Comparison of ENCODE assay signal across 26 cellular contexts in genomic region chr3:169325821-169326220, GRCh38.
"Had no signal": no experiment of that assay in that cellular context is flagged by ENCODE, and none has a peak within 500 bp of the region (broad histone marks: within the 10 kb centered on the region; RNA-seq: fewer than 3 reads in every experiment).

No MANE protein-coding gene starts in this region.

- DNase-seq: activated CD4-positive, alpha-beta memory T cell treated with anti-CD3 and anti-CD28 coated beads, Interleukin-2, amount 10 ng/mL, durations not matched to agents 7 days and 5 days; activated CD4-positive, alpha-beta T cell treated with anti-CD3 and anti-CD28 coated beads for 1 hour; activated CD4-positive, alpha-beta T cell treated with anti-CD3 and anti-CD28 coated beads for 4 hours; activated CD4-positive, alpha-beta T cell treated with anti-CD3 and anti-CD28 coated beads, Interleukin-2, amount 10 ng/mL, durations not matched to agents 7 days and 5 days; activated CD4-positive, alpha-beta T cell treated with anti-CD3 and anti-CD28 coated beads, Interleukin-2, amount 50 U/mL, for 4 hours; activated effector memory CD4-positive, alpha-beta T cell treated with Interleukin-2 at 50 U/mL for 16 hours; activated gamma-delta T cell treated with Interleukin-2 at 50 U/mL for 16 hours; activated naive CD4-positive, alpha-beta T cell treated with anti-CD3 and anti-CD28 coated beads, Interleukin-2, amount 50 U/mL, for 16 hours; activated naive CD4-positive, alpha-beta T cell treated with Interleukin-2 at 50 U/mL for 16 hours; activated T-cell treated with anti-CD3 and anti-CD28 coated beads, Interleukin-2, amount 50 U/mL, for 4 hours; amniotic stem cell; anterior cingulate cortex; brain microvascular endothelial cell; cortex of kidney; dermis blood vessel endothelial cell; effector CD4-positive, alpha-beta T cell; effector memory CD8-positive, alpha-beta T cell; erythroblast; foreskin keratinocyte; gastrocnemius medialis; glutamatergic neuron; T-helper 2 cell had no signal

- H3K27me3 Mint-ChIP-seq: central memory CD8-positive, alpha-beta T cell; effector memory CD8-positive, alpha-beta T cell had no signal

- H3K4me3 Mint-ChIP-seq: activated CD4-positive, alpha-beta memory T cell treated with anti-CD3 and anti-CD28 coated beads, Interleukin-2, amount 10 ng/mL, durations not matched to agents 7 days and 5 days; activated CD4-positive, alpha-beta T cell treated with anti-CD3 and anti-CD28 coated beads, Interleukin-2, amount 10 ng/mL, durations not matched to agents 7 days and 5 days; activated naive CD8-positive, alpha-beta T cell; activated T-cell treated with anti-CD3 and anti-CD28 coated beads, Interleukin-2, amount 50 U/mL, for 4 hours; activated T-helper 17 cell treated with anti-CD3 and anti-CD28 coated beads, Interleukin-2, amount 50 U/mL, for 72 hours; central memory CD8-positive, alpha-beta T cell; effector memory CD8-positive, alpha-beta T cell; WTC11 had no signal

- H3K36me3 Mint-ChIP-seq: activated naive CD8-positive, alpha-beta T cell; WTC11 had no signal

- H3K9me3 Mint-ChIP-seq: activated CD4-positive, alpha-beta memory T cell treated with anti-CD3 and anti-CD28 coated beads, Interleukin-2, amount 10 ng/mL, durations not matched to agents 7 days and 5 days; activated CD4-positive, alpha-beta T cell treated with anti-CD3 and anti-CD28 coated beads, Interleukin-2, amount 10 ng/mL, durations not matched to agents 7 days and 5 days; activated T-cell treated with anti-CD3 and anti-CD28 coated beads, Interleukin-2, amount 50 U/mL, for 4 hours; activated T-helper 17 cell treated with anti-CD3 and anti-CD28 coated beads, Interleukin-2, amount 50 U/mL, for 72 hours; WTC11 had no signal

- H3K27ac Mint-ChIP-seq: activated CD4-positive, alpha-beta memory T cell treated with anti-CD3 and anti-CD28 coated beads, Interleukin-2, amount 10 ng/mL, durations not matched to agents 7 days and 5 days; activated CD4-positive, alpha-beta T cell treated with anti-CD3 and anti-CD28 coated beads, Interleukin-2, amount 10 ng/mL, durations not matched to agents 7 days and 5 days; activated naive CD8-positive, alpha-beta T cell; activated T-helper 17 cell treated with anti-CD3 and anti-CD28 coated beads, Interleukin-2, amount 50 U/mL, for 72 hours; effector memory CD8-positive, alpha-beta T cell; WTC11 had no signal

- ATAC-seq: activated T-cell treated with anti-CD3 and anti-CD28 coated beads, Interleukin-2, amount 50 U/mL, for 4 hours; activated T-helper 17 cell treated with anti-CD3 and anti-CD28 coated beads, Interleukin-2, amount 50 U/mL, for 72 hours; effector memory CD8-positive, alpha-beta T cell; foreskin keratinocyte; gastrocnemius medialis; WTC11 had no signal

- H3K4me1 Mint-ChIP-seq: activated CD4-positive, alpha-beta memory T cell treated with anti-CD3 and anti-CD28 coated beads, Interleukin-2, amount 10 ng/mL, durations not matched to agents 7 days and 5 days; activated CD4-positive, alpha-beta T cell treated with anti-CD3 and anti-CD28 coated beads, Interleukin-2, amount 10 ng/mL, durations not matched to agents 7 days and 5 days; activated T-helper 17 cell treated with anti-CD3 and anti-CD28 coated beads, Interleukin-2, amount 50 U/mL, for 72 hours; central memory CD8-positive, alpha-beta T cell had no signal
